Comparison of ENCODE assay signal across 3 cellular contexts in genomic region chr2:168913495-168913894, GRCh38.
A peak's percentile ranks its signal among the peaks of the same experiment; 100 is the strongest.
TF ChIP-seq lines count a peak whose summit lies in the region.

No MANE protein-coding gene starts in this region.

TF ChIP-seq in SK-N-SH, 30 proteins besides CTCF, POLR2A, EP300 and RAD21:
- no peak for TF ChIP-seq POLR2AphosphoS5 (IDR thresholded peaks at IDR 0.05; ENCODE audit: low read depth, low read length)
- TF ChIP-seq, protein P1, sequence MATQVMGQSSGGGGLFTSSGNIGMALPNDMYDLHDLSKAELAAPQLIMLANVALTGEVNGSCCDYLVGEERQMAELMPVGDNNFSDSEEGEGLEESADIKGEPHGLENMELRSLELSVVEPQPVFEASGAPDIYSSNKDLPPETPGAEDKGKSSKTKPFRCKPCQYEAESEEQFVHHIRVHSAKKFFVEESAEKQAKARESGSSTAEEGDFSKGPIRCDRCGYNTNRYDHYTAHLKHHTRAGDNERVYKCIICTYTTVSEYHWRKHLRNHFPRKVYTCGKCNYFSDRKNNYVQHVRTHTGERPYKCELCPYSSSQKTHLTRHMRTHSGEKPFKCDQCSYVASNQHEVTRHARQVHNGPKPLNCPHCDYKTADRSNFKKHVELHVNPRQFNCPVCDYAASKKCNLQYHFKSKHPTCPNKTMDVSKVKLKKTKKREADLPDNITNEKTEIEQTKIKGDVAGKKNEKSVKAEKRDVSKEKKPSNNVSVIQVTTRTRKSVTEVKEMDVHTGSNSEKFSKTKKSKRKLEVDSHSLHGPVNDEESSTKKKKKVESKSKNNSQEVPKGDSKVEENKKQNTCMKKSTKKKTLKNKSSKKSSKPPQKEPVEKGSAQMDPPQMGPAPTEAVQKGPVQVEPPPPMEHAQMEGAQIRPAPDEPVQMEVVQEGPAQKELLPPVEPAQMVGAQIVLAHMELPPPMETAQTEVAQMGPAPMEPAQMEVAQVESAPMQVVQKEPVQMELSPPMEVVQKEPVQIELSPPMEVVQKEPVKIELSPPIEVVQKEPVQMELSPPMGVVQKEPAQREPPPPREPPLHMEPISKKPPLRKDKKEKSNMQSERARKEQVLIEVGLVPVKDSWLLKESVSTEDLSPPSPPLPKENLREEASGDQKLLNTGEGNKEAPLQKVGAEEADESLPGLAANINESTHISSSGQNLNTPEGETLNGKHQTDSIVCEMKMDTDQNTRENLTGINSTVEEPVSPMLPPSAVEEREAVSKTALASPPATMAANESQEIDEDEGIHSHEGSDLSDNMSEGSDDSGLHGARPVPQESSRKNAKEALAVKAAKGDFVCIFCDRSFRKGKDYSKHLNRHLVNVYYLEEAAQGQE (IDR thresholded peaks at IDR 0.05; ENCODE audit: low read depth, low read length), result no peak
- no peak for TF ChIP-seq SIN3A (IDR thresholded peaks at IDR 0.05; ENCODE audit: borderline replicate concordance, low read depth, low read length)
- TF ChIP-seq MEF2A (IDR thresholded peaks at IDR 0.05; ENCODE audit: borderline replicate concordance, low read depth), result no peak
- no peak for TF ChIP-seq ELF1 (IDR thresholded peaks at IDR 0.05)
- TF ChIP-seq, protein P2, sequence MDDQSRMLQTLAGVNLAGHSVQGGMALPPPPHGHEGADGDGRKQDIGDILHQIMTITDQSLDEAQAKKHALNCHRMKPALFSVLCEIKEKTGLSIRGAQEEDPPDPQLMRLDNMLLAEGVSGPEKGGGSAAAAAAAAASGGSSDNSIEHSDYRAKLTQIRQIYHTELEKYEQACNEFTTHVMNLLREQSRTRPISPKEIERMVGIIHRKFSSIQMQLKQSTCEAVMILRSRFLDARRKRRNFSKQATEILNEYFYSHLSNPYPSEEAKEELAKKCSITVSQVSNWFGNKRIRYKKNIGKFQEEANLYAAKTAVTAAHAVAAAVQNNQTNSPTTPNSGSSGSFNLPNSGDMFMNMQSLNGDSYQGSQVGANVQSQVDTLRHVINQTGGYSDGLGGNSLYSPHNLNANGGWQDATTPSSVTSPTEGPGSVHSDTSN (IDR thresholded peaks at IDR 0.05), result no peak
- no peak for TF ChIP-seq NRF1 (IDR thresholded peaks at IDR 0.05; ENCODE audit: low read depth, low read length)
- no peak for TF ChIP-seq RFX5 (IDR thresholded peaks at IDR 0.05; ENCODE audit: low read length)
- TF ChIP-seq, protein P3, sequence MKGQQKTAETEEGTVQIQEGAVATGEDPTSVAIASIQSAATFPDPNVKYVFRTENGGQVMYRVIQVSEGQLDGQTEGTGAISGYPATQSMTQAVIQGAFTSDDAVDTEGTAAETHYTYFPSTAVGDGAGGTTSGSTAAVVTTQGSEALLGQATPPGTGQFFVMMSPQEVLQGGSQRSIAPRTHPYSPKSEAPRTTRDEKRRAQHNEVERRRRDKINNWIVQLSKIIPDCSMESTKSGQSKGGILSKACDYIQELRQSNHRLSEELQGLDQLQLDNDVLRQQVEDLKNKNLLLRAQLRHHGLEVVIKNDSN (IDR thresholded peaks at IDR 0.05; ENCODE audit: borderline replicate concordance, low read depth), result no peak
- TF ChIP-seq NFIC (IDR thresholded peaks at IDR 0.05; ENCODE audit: borderline replicate concordance), result no peak

TF ChIP-seq in SK-N-SH treated with all-trans-retinoic acid at 6 μM for 48 hours, 23 proteins besides CTCF, POLR2A, EP300 and RAD21:
- TF ChIP-seq ISL1 (CRISPR knock-in tag; IDR thresholded peaks at IDR 0.05) (no peak), TCF4 (CRISPR knock-in tag; IDR thresholded peaks at IDR 0.05; ENCODE audit: borderline replicate concordance) (no peak), CREB5 (CRISPR knock-in tag; IDR thresholded peaks at IDR 0.05; ENCODE audit: low read depth) (no peak)

TF ChIP-seq in HepG2, 621 proteins besides CTCF, POLR2A, EP300 and RAD21:
- TF ChIP-seq GLI4 (CRISPR knock-in tag; IDR thresholded peaks at IDR 0.05; ENCODE audit: borderline replicate concordance) (no peak), MZF1 (CRISPR knock-in tag; IDR thresholded peaks at IDR 0.05; ENCODE audit: borderline replicate concordance) (no peak), ZNF629 (CRISPR knock-in tag; conservative IDR thresholded peaks at IDR 0.05) (no peak), GPN1 (CRISPR knock-in tag; IDR thresholded peaks at IDR 0.05; ENCODE audit: borderline replicate concordance) (no peak), CEBPB (IDR thresholded peaks at IDR 0.05; ENCODE audit: borderline replicate concordance, low read depth, low read length) (peak; percentile 56), HOXA9 (CRISPR knock-in tag; IDR thresholded peaks at IDR 0.05; ENCODE audit: borderline replicate concordance) (no peak), ZNF773 (CRISPR knock-in tag; IDR thresholded peaks at IDR 0.05; ENCODE audit: borderline replicate concordance) (no peak)
